ENCODE assay signal across 10 cellular contexts in genomic region chr2:135743860-135744259, GRCh38. TPM values are rescaled to one million over a fixed set of nuclear protein-coding genes. Genes with fewer than 3 reads are reported as not detected.
DNase-seq lines count a peak whose midpoint lies in the region; FAIRE-seq and TF ChIP-seq lines count a peak whose summit lies in the region.
"Had no signal": no experiment of that assay in that cellular context is flagged by ENCODE, and none has a peak within 500 bp of the region (broad histone marks: within the 10 kb centered on the region; RNA-seq: fewer than 3 reads in every experiment).

No MANE protein-coding gene starts in this region.

- H3K27me3 ChIP-seq in MM.1S (replicated peaks; ENCODE audit: insufficient read depth, low read length), result no peaks in the 10 kb centered on the region
- H3K27me3 ChIP-seq: esophagus squamous epithelium had no signal

- peaks cover 3% of the 10 kb centered on the region for H3K36me3 Mint-ChIP-seq in neural crest cell (ENCODE audit: low read depth)

- H3K4me1 ChIP-seq in MM.1S (ENCODE audit: low read length), result peaks cover 14% of the 10 kb centered on the region; the same call in 1 of the 2 replicates

- H3K79me2 ChIP-seq in MM.1S (ENCODE audit: low read length), result peaks cover 69% of the 10 kb centered on the region

- H3K4me2 ChIP-seq in MM.1S (ENCODE audit: low read depth, low read length), result peak overlapping the region; percentile 87

- peak overlapping the region; percentile 94 for H3K4me3 ChIP-seq in MM.1S (ENCODE audit: low read length)
- H3K4me3 ChIP-seq in coronary artery, result peak overlapping the region; percentile 1

- DNase-seq in D721Med (ENCODE audit: insufficient read length, low spot score) (no peak), MM.1S (no peak), coronary artery (ENCODE audit: low spot score) (no peak), neural crest cell (ENCODE audit: low read depth, low spot score) (no peak), NCI-H526 treated with DMSO at 0.1 percent for 48 hours (lab: John Stamatoyannopoulos, UW) (no peak), NCI-H226 (no peak)
- DNase-seq in NK-92 treated with Interleukin-12 subunit alpha and Interleukin-12 subunit beta, amount 100 ng/mL, for 24 hours (lab: John Stamatoyannopoulos, UW), result no peak
- DNase-seq in activated CD8-positive, alpha-beta memory T cell treated with anti-CD3 and anti-CD28 coated beads, Interleukin-2, amount 50 U/mL, for 4 hours, result no peak
- DNase-seq: esophagus squamous epithelium had no signal

- H3K4me1 Mint-ChIP-seq in neural crest cell, result peaks cover 27% of the 10 kb centered on the region

- H4K20me1 ChIP-seq in MM.1S (ENCODE audit: insufficient read depth, low read length), result peaks cover 22% of the 10 kb centered on the region; the same call in 1 of the 2 replicates

- H3F3A ChIP-seq in MM.1S (ENCODE audit: insufficient read depth, low read length), result peaks cover 18% of the 10 kb centered on the region

- no peak overlapping the region for H2AFZ ChIP-seq in MM.1S (ENCODE audit: low read length)

- H3K36me3 ChIP-seq in MM.1S (replicated peaks; ENCODE audit: insufficient read depth, low read length), result peaks cover 12% of the 10 kb centered on the region

- H3K27me3 Mint-ChIP-seq in neural crest cell (ENCODE audit: low read depth), result no peaks in the 10 kb centered on the region

- FAIRE-seq in D721Med (lab: Jason Lieb, UNC), result peak; percentile 82
- FAIRE-seq: TTC549 had no signal

- no peak overlapping the region for H3K27ac ChIP-seq in MM.1S (ENCODE audit: low read length)
- no peak overlapping the region for H3K27ac ChIP-seq in coronary artery

- H3K9me3 Mint-ChIP-seq in neural crest cell, result peaks cover 3% of the 10 kb centered on the region

- no peak for TF ChIP-seq CTCF in D721Med (IDR thresholded peaks at IDR 0.05; ENCODE audit: insufficient read depth, missing control alignments)
- TF ChIP-seq CTCF in MM.1S (IDR thresholded peaks at IDR 0.05; ENCODE audit: low read length), result no peak
- no peak for TF ChIP-seq CTCF in coronary artery (IDR thresholded peaks at IDR 0.05)
- TF ChIP-seq CTCF in neural crest cell (conservative IDR thresholded peaks at IDR 0.05), result no peak

- H3K9me2 ChIP-seq in MM.1S (replicated peaks; ENCODE audit: insufficient read depth, low read length), result no peaks in the 10 kb centered on the region

- no peaks in the 10 kb centered on the region for H3K9me3 ChIP-seq in MM.1S (replicated peaks; ENCODE audit: insufficient read depth, low read length)
- H3K9me3 ChIP-seq: esophagus squamous epithelium had no signal

- H3K4me3 Mint-ChIP-seq in neural crest cell, result peak overlapping the region; percentile 84

- peak overlapping the region; percentile 52 for H3K27ac Mint-ChIP-seq in neural crest cell (ENCODE audit: unreplicated experiment)

- peak overlapping the region; percentile 99; the same call in 1 of the 2 replicates for H3K9ac ChIP-seq in MM.1S (ENCODE audit: low read length)

RNA-seq across cellular contexts. Expression of gene UBXN4, which starts 2.2 kb away (rescaled TPM):
- total RNA-seq in neural crest cell, result 79.0 and 90.6 TPM in 2 replicates
